ENCODE assay signal across 1 cellular context in genomic region chr20:34312544-34313217, GRCh38.
TF ChIP-seq lines count a peak whose summit lies in the region.

No MANE protein-coding gene starts in this region.

TF ChIP-seq in K562, 482 proteins besides CTCF, POLR2A, EP300 and RAD21 (continued from another document):
- 0 out of 2 replicates have a peak, but pooled peaks have one; percentile 31 for TF ChIP-seq REST (CRISPR knock-in tag; IDR thresholded peaks at IDR 0.05; ENCODE audit: low read depth)
- peak; percentile 47; the same call in 1 of the 2 replicates for TF ChIP-seq CXXC5 (CRISPR knock-in tag; IDR thresholded peaks at IDR 0.05)
- TF ChIP-seq JUND (IDR thresholded peaks at IDR 0.05; ENCODE audit: borderline replicate concordance, low read depth, low read length), result peak; percentile 63
- TF ChIP-seq JUND (tag; IDR thresholded peaks at IDR 0.05; ENCODE audit: borderline replicate concordance, low read depth, low read length), result no peak; the same call in 2 of the 3 replicates
- peak; percentile 59; the same call in 1 of the 2 replicates for TF ChIP-seq SMAD4 (CRISPR knock-in tag; conservative IDR thresholded peaks at IDR 0.05)
- TF ChIP-seq ARID2 (IDR thresholded peaks at IDR 0.05), result peak; percentile 99
- peak; percentile 96 for TF ChIP-seq CC2D1A (IDR thresholded peaks at IDR 0.05)
- TF ChIP-seq, protein P1, sequence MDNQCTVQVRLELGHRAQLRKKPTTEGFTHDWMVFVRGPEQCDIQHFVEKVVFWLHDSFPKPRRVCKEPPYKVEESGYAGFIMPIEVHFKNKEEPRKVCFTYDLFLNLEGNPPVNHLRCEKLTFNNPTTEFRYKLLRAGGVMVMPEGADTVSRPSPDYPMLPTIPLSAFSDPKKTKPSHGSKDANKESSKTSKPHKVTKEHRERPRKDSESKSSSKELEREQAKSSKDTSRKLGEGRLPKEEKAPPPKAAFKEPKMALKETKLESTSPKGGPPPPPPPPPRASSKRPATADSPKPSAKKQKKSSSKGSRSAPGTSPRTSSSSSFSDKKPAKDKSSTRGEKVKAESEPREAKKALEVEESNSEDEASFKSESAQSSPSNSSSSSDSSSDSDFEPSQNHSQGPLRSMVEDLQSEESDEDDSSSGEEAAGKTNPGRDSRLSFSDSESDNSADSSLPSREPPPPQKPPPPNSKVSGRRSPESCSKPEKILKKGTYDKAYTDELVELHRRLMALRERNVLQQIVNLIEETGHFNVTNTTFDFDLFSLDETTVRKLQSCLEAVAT (IDR thresholded peaks at IDR 0.05), result peak in 1 of 2 experiments; percentile 98; a peak in 2 of 4 replicates
- TF ChIP-seq, protein P2, sequence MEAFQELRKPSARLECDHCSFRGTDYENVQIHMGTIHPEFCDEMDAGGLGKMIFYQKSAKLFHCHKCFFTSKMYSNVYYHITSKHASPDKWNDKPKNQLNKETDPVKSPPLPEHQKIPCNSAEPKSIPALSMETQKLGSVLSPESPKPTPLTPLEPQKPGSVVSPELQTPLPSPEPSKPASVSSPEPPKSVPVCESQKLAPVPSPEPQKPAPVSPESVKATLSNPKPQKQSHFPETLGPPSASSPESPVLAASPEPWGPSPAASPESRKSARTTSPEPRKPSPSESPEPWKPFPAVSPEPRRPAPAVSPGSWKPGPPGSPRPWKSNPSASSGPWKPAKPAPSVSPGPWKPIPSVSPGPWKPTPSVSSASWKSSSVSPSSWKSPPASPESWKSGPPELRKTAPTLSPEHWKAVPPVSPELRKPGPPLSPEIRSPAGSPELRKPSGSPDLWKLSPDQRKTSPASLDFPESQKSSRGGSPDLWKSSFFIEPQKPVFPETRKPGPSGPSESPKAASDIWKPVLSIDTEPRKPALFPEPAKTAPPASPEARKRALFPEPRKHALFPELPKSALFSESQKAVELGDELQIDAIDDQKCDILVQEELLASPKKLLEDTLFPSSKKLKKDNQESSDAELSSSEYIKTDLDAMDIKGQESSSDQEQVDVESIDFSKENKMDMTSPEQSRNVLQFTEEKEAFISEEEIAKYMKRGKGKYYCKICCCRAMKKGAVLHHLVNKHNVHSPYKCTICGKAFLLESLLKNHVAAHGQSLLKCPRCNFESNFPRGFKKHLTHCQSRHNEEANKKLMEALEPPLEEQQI (IDR thresholded peaks at IDR 0.05), result 0 out of 2 replicates have a peak, but pooled peaks have one; percentile 31
- TF ChIP-seq HDGF (IDR thresholded peaks at IDR 0.05), result no peak
- TF ChIP-seq USF2 (CRISPR knock-in tag; IDR thresholded peaks at IDR 0.05), result no peak
- TF ChIP-seq, protein P3, sequence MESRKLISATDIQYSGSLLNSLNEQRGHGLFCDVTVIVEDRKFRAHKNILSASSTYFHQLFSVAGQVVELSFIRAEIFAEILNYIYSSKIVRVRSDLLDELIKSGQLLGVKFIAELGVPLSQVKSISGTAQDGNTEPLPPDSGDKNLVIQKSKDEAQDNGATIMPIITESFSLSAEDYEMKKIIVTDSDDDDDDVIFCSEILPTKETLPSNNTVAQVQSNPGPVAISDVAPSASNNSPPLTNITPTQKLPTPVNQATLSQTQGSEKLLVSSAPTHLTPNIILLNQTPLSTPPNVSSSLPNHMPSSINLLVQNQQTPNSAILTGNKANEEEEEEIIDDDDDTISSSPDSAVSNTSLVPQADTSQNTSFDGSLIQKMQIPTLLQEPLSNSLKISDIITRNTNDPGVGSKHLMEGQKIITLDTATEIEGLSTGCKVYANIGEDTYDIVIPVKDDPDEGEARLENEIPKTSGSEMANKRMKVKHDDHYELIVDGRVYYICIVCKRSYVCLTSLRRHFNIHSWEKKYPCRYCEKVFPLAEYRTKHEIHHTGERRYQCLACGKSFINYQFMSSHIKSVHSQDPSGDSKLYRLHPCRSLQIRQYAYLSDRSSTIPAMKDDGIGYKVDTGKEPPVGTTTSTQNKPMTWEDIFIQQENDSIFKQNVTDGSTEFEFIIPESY (CRISPR knock-in tag; IDR thresholded peaks at IDR 0.05), result peak; percentile 46; the same call in 1 of the 2 replicates
- TF ChIP-seq ILF3 (IDR thresholded peaks at IDR 0.05; ENCODE audit: borderline replicate concordance), result no peak
- no peak for TF ChIP-seq POLR2G (IDR thresholded peaks at IDR 0.05; ENCODE audit: low read depth, low read length)
